Comparison of ENCODE assay signal across 11 cellular contexts in genomic region chr17:50153650-50154575, GRCh38. TPM values are rescaled to one million over a fixed set of nuclear protein-coding genes. Genes with fewer than 3 reads are reported as not detected.
A peak's percentile ranks its signal among the peaks of the same experiment; 100 is the strongest.
DNase-seq lines count a peak whose midpoint lies in the region; ATAC-seq and TF ChIP-seq lines count a peak whose summit lies in the region.
"Had no signal": no experiment of that assay in that cellular context is flagged by ENCODE, and none has a peak within 500 bp of the region (broad histone marks: within the 10 kb centered on the region; RNA-seq: fewer than 3 reads in every experiment).

No MANE protein-coding gene starts in this region.

- no peak for TF ChIP-seq POLR2A in thyroid gland (IDR thresholded peaks at IDR 0.05)

- H3K36me3 ChIP-seq in MM.1S (replicated peaks; ENCODE audit: insufficient read depth, low read length) (no peaks in the 10 kb centered on the region), adipocyte (ENCODE audit: control insufficient read depth, insufficient read depth, low read length, severe bottlenecking) (no peaks in the 10 kb centered on the region), left lung (no peaks in the 10 kb centered on the region), thyroid gland (no peaks in the 10 kb centered on the region)

- intact Hi-C loops in left lung (cut with DNase I) (no loop called here), thyroid gland (cut with DNase I) (no loop called here)

- DNase-seq in MM.1S (no peak), adipocyte (ENCODE audit: low read depth) (no peak), left lung (peak in 1 of 2 donors; percentile 77), thyroid gland (peak; percentile 31 to 50), DMS114 treated with DMSO at 0.1 percent for 48 hours (lab: John Stamatoyannopoulos, UW; ENCODE audit: unreplicated experiment) (no peak), kidney tubule cell (ENCODE audit: low spot score) (no peak)
- DNase-seq: activated naive CD4-positive, alpha-beta T cell treated with anti-CD3 and anti-CD28 coated beads, Interleukin-2, amount 50 U/mL, for 16 hours; naive B cell; NCI-H446 treated with DMSO at 0.1 percent for 48 hours had no signal

- H2AFZ ChIP-seq in MM.1S (ENCODE audit: low read length): 0 out of 2 replicates have a peak overlapping the region, but pooled peaks have one; percentile 15

- H3K27ac ChIP-seq in MM.1S (ENCODE audit: low read length) (peak overlapping the region; percentile 84), left lung (peak overlapping the region; percentile 44 to 89), thyroid gland (peak overlapping the region in 2 of 3 donors; percentile 85 to 86)

- H4K20me1 ChIP-seq in MM.1S (ENCODE audit: insufficient read depth, low read length): no peaks in the 10 kb centered on the region

- peaks cover 42% of the 10 kb centered on the region for H3F3A ChIP-seq in MM.1S (ENCODE audit: insufficient read depth, low read length)

- ATAC-seq in left lung (no peak), HG02759 (IDR thresholded peaks at IDR 0.05; ENCODE audit: unreplicated experiment) (no peak)

- H3K9me3 ChIP-seq in MM.1S (replicated peaks; ENCODE audit: insufficient read depth, low read length) (no peaks in the 10 kb centered on the region), adipocyte (ENCODE audit: control insufficient read depth, low read length) (no peaks in the 10 kb centered on the region), left lung (no peaks in the 10 kb centered on the region), thyroid gland (no peaks in the 10 kb centered on the region)

- WGBS in thyroid gland, 2 donors: 41 to 85% methylated on average over 9 to 16 of the region's 16 CpGs

- peak overlapping the region; percentile 38; the same call in 1 of the 2 replicates for H3K9ac ChIP-seq in MM.1S (ENCODE audit: low read length)
- peak overlapping the region; percentile 55 for H3K9ac ChIP-seq in adipocyte (ENCODE audit: low read length)

- no peak for TF ChIP-seq CTCF in MM.1S (IDR thresholded peaks at IDR 0.05; ENCODE audit: low read length)
- TF ChIP-seq CTCF in left lung (IDR thresholded peaks at IDR 0.05): no peak
- TF ChIP-seq CTCF in thyroid gland (IDR thresholded peaks at IDR 0.05): no peak

- no peaks in the 10 kb centered on the region for H3K9me2 ChIP-seq in MM.1S (replicated peaks; ENCODE audit: insufficient read depth, low read length)

- H3K4me3 ChIP-seq in MM.1S (ENCODE audit: low read length) (no peak overlapping the region), adipocyte (ENCODE audit: low read length) (no peak overlapping the region), left lung (no peak overlapping the region), thyroid gland (replicated peaks in 1 of 3) (no peak overlapping the region)

- H3K4me2 ChIP-seq in MM.1S (ENCODE audit: low read depth, low read length): peak overlapping the region; percentile 72

- peaks cover 17% of the 10 kb centered on the region for H3K79me2 ChIP-seq in MM.1S (ENCODE audit: low read length)

- H3K4me1 ChIP-seq in MM.1S (ENCODE audit: low read length) (peaks cover 33% of the 10 kb centered on the region), adipocyte (ENCODE audit: control insufficient read depth, insufficient read depth, low read length) (peaks cover 35% of the 10 kb centered on the region), left lung (peaks cover 0 to 46% of the 10 kb centered on the region in 2 donors), thyroid gland (peaks cover 11 to 37% of the 10 kb centered on the region in 2 donors)

- H3K27me3 ChIP-seq in MM.1S (replicated peaks; ENCODE audit: insufficient read depth, low read length) (no peaks in the 10 kb centered on the region), adipocyte (replicated peaks; ENCODE audit: control insufficient read depth, insufficient read depth, low read length) (no peaks in the 10 kb centered on the region), left lung (no peaks in the 10 kb centered on the region), thyroid gland (no peaks in the 10 kb centered on the region)

RNA-seq across cellular contexts. Expression of gene PPP1R9B, which starts 3.4 kb away (rescaled TPM):
- total RNA-seq in left lung (10 to 100 TPM; 67.4 to 86.6 TPM), thyroid gland (10 to 100 TPM; 28.6 to 37.2 (median 31.9) TPM)

RNA-seq across cellular contexts. Expression of gene SGCA, which starts 11.9 kb away (rescaled TPM):
- total RNA-seq in left lung (10 to 100 TPM in 1 of 2 donors, 1 to 10 TPM in 1; 8.3 to 18.5 TPM), thyroid gland (1 to 10 TPM in 1 of 4 donors, not detected in 3; 2.0 TPM)
- total RNA-seq: glomerular endothelial cell had no signal

RNA-seq across cellular contexts. Expression of gene SAMD14, which starts 24.0 kb away (rescaled TPM):
- 10 to 100 TPM in 1 of 2 donors, 1 to 10 TPM in 1; 8.4 to 10.2 TPM for total RNA-seq in left lung
- total RNA-seq in thyroid gland: under 1 TPM; 0.24 to 0.81 (median 0.58) TPM

RNA-seq across cellular contexts. Expression of gene COL1A1, which starts 47.5 kb away (rescaled TPM):
- total RNA-seq in left lung: 1,000 to 10,000 TPM in 1 of 2 donors, 100 to 1,000 TPM in 1; 867 to 4,830 TPM
- 10 to 100 TPM; 12.2 to 57.3 (median 18.5) TPM for total RNA-seq in thyroid gland

RNA-seq across cellular contexts. Expression of gene PDK2, which starts 58.8 kb away (rescaled TPM):
- 10 to 100 TPM; 20.7 to 32.0 TPM for total RNA-seq in left lung
- total RNA-seq in thyroid gland: 10 to 100 TPM; 42.5 to 79.3 (median 64.5) TPM

Comparison
In these comparisons a context has a peak if more than half of its experiments do, and no peak if none do; other contexts are left out.
1. DNase-seq: peak in thyroid gland (2 of 2); none in MM.1S (single experiment), adipocyte (single experiment), DMS114 treated with DMSO at 0.1 percent for 48 hours (single experiment) and kidney tubule cell (single experiment).
2. RNA of gene SAMD14, which starts 24.0 kb away (total RNA-seq): 8.4 to 10.2 TPM in left lung; 0.24 to 0.81 TPM in thyroid gland; every median in the first group is over 4 times any median in the second.
3. Peak in every context shown above with its lines, with median percentiles within 50 percentile points of each other: H3K27ac ChIP-seq.